Comparison of ENCODE assay signal across 13 cellular contexts in genomic region chr14:92897922-92898599, GRCh38. TPM values are rescaled to one million over a fixed set of nuclear protein-coding genes. Genes with fewer than 3 reads are reported as not detected.
DNase-seq lines count a peak whose midpoint lies in the region; ATAC-seq, FAIRE-seq and TF ChIP-seq lines count a peak whose summit lies in the region.
"Had no signal": no experiment of that assay in that cellular context is flagged by ENCODE, and none has a peak within 500 bp of the region (broad histone marks: within the 10 kb centered on the region; RNA-seq: fewer than 3 reads in every experiment).

No MANE protein-coding gene starts in this region.

- H3K9me3 ChIP-seq in T-helper 17 cell (ENCODE audit: control insufficient read depth, low read length, poor library complexity, severe bottlenecking): no peaks in the 10 kb centered on the region
- peaks cover 3% of the 10 kb centered on the region; the same call in 1 of the 2 replicates for H3K9me3 ChIP-seq in PC-9 (ENCODE audit: insufficient read depth, low read depth)
- no peaks in the 10 kb centered on the region for H3K9me3 ChIP-seq in osteoblast (ENCODE audit: low read depth, low read length)

- TF ChIP-seq CTCF in PC-9 (conservative IDR thresholded peaks at IDR 0.05): no peak
- no peak for TF ChIP-seq CTCF in osteoblast (IDR thresholded peaks at IDR 0.05; ENCODE audit: extremely low read depth, low read depth, low read length)

- H3K9me2 ChIP-seq in PC-9 (ENCODE audit: insufficient read depth): no peaks in the 10 kb centered on the region

- no peaks in the 10 kb centered on the region for H3K79me2 ChIP-seq in PC-9 (ENCODE audit: low read depth)
- no peaks in the 10 kb centered on the region for H3K79me2 ChIP-seq in osteoblast (ENCODE audit: insufficient read depth, low read length)

- H3K27me3 ChIP-seq in PC-9 (ENCODE audit: insufficient read depth, low read depth): peaks cover 33% of the 10 kb centered on the region
- H3K27me3 ChIP-seq in osteoblast (ENCODE audit: insufficient read depth, low read length): peaks cover 6% of the 10 kb centered on the region

- BruUV-seq in PC-9 (replicated peaks; lab: Mats Ljungman, UMichigan): no TSS peak

- peaks cover 10% of the 10 kb centered on the region for H3K9me3 Mint-ChIP-seq in activated naive CD8-positive, alpha-beta T cell treated with anti-CD3 and anti-CD28 coated beads for 36 hours

- H2AFZ ChIP-seq in PC-9 (no peak overlapping the region), osteoblast (ENCODE audit: low read length) (no peak overlapping the region)

- H3K4me3 ChIP-seq in PC-9 (no peak overlapping the region), osteoblast (ENCODE audit: insufficient read depth, low read length) (no peak overlapping the region)

- H3K27ac ChIP-seq in PC-9: no peak overlapping the region
- H3K27ac ChIP-seq in osteoblast (ENCODE audit: low read depth, low read length): no peak overlapping the region

- ATAC-seq in T-helper 17 cell (peak; percentile 46), GM18511 (IDR thresholded peaks at IDR 0.05; ENCODE audit: unreplicated experiment) (no peak)

- intact Hi-C loops in PC-9 (cut with micrococcal nuclease; ENCODE audit: unreplicated experiment): no loop called here

- no peaks in the 10 kb centered on the region for H3K4me1 ChIP-seq in PC-9 (replicated peaks; ENCODE audit: insufficient read depth)
- H3K4me1 ChIP-seq in osteoblast (ENCODE audit: insufficient read depth, low read length): no peaks in the 10 kb centered on the region

- H3K36me3 Mint-ChIP-seq in T-helper 17 cell (ENCODE audit: low read depth): no peaks in the 10 kb centered on the region
- no peaks in the 10 kb centered on the region for H3K36me3 Mint-ChIP-seq in activated naive CD8-positive, alpha-beta T cell treated with anti-CD3 and anti-CD28 coated beads for 36 hours
- H3K36me3 Mint-ChIP-seq: CD14-positive monocyte had no signal

- POLR2A ChIA-PET in PC-9 (lab: Charles Lee; ENCODE audit: unreplicated experiment): no interaction called here

- CTCF ChIA-PET in PC-9 (lab: Charles Lee): interaction anchor here (0.5 kb wide), 1 partner anchor 287 kb away, joined by 4 read pairs; the partner anchor contains the start of genes LYSET and MOAP1

- DNase-seq in GM18507 (ENCODE audit: extremely low spot score, insufficient read length, low read depth) (no peak), T-helper 17 cell (no peak), PC-9 (no peak), Ammon's horn (ENCODE audit: low spot score) (no peak), osteoblast (ENCODE audit: insufficient read length, low spot score, missing footprints) (no peak)
- peak; percentile 64 for DNase-seq in activated naive CD8-positive, alpha-beta T cell treated with anti-CD3 and anti-CD28 coated beads for 36 hours
- peak; percentile 46 to 55 for DNase-seq in stimulated activated CD4-positive, alpha-beta T cell treated with anti-CD3 and anti-CD28 coated beads, Interleukin-2, amount 100 ng/mL, for 24 hours
- DNase-seq: islet precursor cell, NCI-H2029, nephron progenitor cell had no signal

- H3K36me3 ChIP-seq in PC-9 (ENCODE audit: low read depth) (no peaks in the 10 kb centered on the region), osteoblast (ENCODE audit: insufficient read depth, low read length) (no peaks in the 10 kb centered on the region)

- H3F3A ChIP-seq in PC-9 (ENCODE audit: insufficient read depth, low read depth): no peaks in the 10 kb centered on the region

- H3K27me3 Mint-ChIP-seq in T-helper 17 cell: peaks cover 42% of the 10 kb centered on the region
- peaks cover 16% of the 10 kb centered on the region for H3K27me3 Mint-ChIP-seq in activated naive CD8-positive, alpha-beta T cell treated with anti-CD3 and anti-CD28 coated beads for 36 hours

- peak overlapping the region; percentile 51 for H3K4me3 Mint-ChIP-seq in T-helper 17 cell
- peak overlapping the region; percentile 47 for H3K4me3 Mint-ChIP-seq in activated naive CD8-positive, alpha-beta T cell treated with anti-CD3 and anti-CD28 coated beads for 36 hours
- H3K4me3 Mint-ChIP-seq: CD14-positive monocyte, nephron progenitor cell had no signal

- no peak overlapping the region for H3K4me2 ChIP-seq in PC-9
- H3K4me2 ChIP-seq in osteoblast (ENCODE audit: insufficient read depth, low read length): no peak overlapping the region

- no peak overlapping the region for H3K27ac Mint-ChIP-seq in T-helper 17 cell
- H3K27ac Mint-ChIP-seq in activated naive CD8-positive, alpha-beta T cell treated with anti-CD3 and anti-CD28 coated beads for 36 hours: peak overlapping the region; percentile 77
- H3K27ac Mint-ChIP-seq: CD14-positive monocyte, nephron progenitor cell had no signal

- peaks cover 16% of the 10 kb centered on the region for H3K4me1 Mint-ChIP-seq in T-helper 17 cell
- H3K4me1 Mint-ChIP-seq in activated naive CD8-positive, alpha-beta T cell treated with anti-CD3 and anti-CD28 coated beads for 36 hours: peaks cover 24% of the 10 kb centered on the region

- H4K20me1 ChIP-seq in PC-9 (ENCODE audit: insufficient read depth) (no peaks in the 10 kb centered on the region), osteoblast (ENCODE audit: insufficient read depth, low read length) (no peaks in the 10 kb centered on the region)

- peak; percentile 63 for FAIRE-seq in GM18507 (lab: Jason Lieb, UNC)
- FAIRE-seq: bronchial epithelial cell had no signal

RNA-seq across cellular contexts. Expression of gene CHGA, which starts 24.9 kb away (rescaled TPM):
- total RNA-seq in T-helper 17 cell: not detected
- total RNA-seq in activated naive CD8-positive, alpha-beta T cell treated with anti-CD3 and anti-CD28 coated beads for 36 hours: not detected
- not detected in 2 replicates for total RNA-seq in PC-9 (2021)
- not detected in 2 replicates for total RNA-seq in osteoblast
- total RNA-seq: bronchial epithelial cell had no signal

Comparison
In these comparisons a context has a peak if more than half of its experiments do, and no peak if none do; other contexts are left out.
1. DNase-seq: peak in activated naive CD8-positive, alpha-beta T cell treated with anti-CD3 and anti-CD28 coated beads for 36 hours (single experiment) and stimulated activated CD4-positive, alpha-beta T cell treated with anti-CD3 and anti-CD28 coated beads, Interleukin-2, amount 100 ng/mL, for 24 hours (2 of 2); none in GM18507 (single experiment), T-helper 17 cell (0 of 3), PC-9 (0 of 2), Ammon's horn (single experiment) and osteoblast (single experiment).